24 cellular contexts compared by ENCODE assay signal in the genomic region with DNA sequence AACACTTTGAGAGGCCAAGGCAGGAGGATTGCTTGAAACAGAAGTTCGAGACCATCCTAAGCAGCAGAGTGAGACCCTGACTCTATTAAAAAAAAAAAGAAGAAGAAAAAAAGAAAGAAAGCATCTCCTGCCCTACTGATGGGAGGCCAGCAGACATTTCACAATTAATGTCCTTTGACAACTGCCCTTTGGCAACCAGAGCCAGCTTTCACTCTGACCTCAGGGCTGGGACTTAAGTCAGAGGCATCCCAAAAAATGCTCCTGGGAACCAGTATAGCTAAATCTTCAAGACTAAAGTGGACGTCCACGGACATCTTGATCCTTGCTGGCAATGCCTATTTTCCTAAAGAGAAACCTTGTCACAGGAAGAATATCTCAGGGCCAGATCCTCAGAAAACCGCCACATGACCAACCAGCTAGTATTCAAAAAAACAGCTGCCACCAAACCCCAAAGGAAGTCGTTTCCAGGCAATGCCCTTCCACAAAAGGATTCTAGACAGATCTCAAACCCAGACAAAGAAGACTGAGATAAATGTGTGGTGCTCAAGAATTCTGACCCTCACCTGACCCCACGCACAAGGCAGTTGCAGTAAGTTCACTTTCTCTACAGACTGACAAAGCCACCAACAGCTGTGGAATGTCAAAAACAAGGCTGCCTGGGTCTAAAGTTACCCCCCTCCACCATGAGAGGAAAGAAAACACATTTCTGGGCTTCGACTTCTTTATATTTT. TPM values are rescaled to one million over a fixed set of nuclear protein-coding genes. Genes with fewer than 3 reads are reported as not detected.
DNase-seq lines count a peak whose midpoint lies in the region; ATAC-seq and TF ChIP-seq lines count a peak whose summit lies in the region.
"Had no signal": no experiment of that assay in that cellular context is flagged by ENCODE, and none has a peak within 500 bp of the region (broad histone marks: within the 10 kb centered on the region; RNA-seq: fewer than 3 reads in every experiment).

No MANE protein-coding gene starts in this region.

- H3K79me2 ChIP-seq in MM.1S (ENCODE audit: low read length) = no peaks in the 10 kb centered on the region
- no peaks in the 10 kb centered on the region for H3K79me2 ChIP-seq in osteoblast (ENCODE audit: insufficient read depth, low read length)

- peaks cover under 1% of the 10 kb centered on the region for H3K9me3 Mint-ChIP-seq in glutamatergic neuron (ENCODE audit: unreplicated experiment)

- H3K36me3 ChIP-seq in MM.1S (replicated peaks; ENCODE audit: insufficient read depth, low read length) (no peaks in the 10 kb centered on the region), osteoblast (ENCODE audit: insufficient read depth, low read length) (no peaks in the 10 kb centered on the region)
- H3K36me3 ChIP-seq: pancreas, thyroid gland had no signal

- no peak for ATAC-seq in omental fat pad (ENCODE audit: low FRiP score)
- ATAC-seq: activated T-cell treated with anti-CD3 and anti-CD28 coated beads, Interleukin-2, amount 50 U/mL, for 4 hours; GM12878; pancreas had no signal

- H3K9me3 ChIP-seq in MM.1S (replicated peaks; ENCODE audit: insufficient read depth, low read length) (no peaks in the 10 kb centered on the region), osteoblast (ENCODE audit: low read depth, low read length) (no peaks in the 10 kb centered on the region)
- H3K9me3 ChIP-seq: pancreas, thyroid gland had no signal

- peaks cover 52% of the 10 kb centered on the region for H3K4me1 Mint-ChIP-seq in glutamatergic neuron (ENCODE audit: low read depth, unreplicated experiment)
- H3K4me1 Mint-ChIP-seq: activated naive CD4-positive, alpha-beta T cell treated with anti-CD3 and anti-CD28 coated beads, Interleukin-2, amount 10 ng/mL, durations not matched to agents 7 days and 5 days had no signal

- H3K4me3 Mint-ChIP-seq in glutamatergic neuron (ENCODE audit: unreplicated experiment) = peak overlapping the region; percentile 55
- H3K4me3 Mint-ChIP-seq: activated naive CD4-positive, alpha-beta T cell treated with anti-CD3 and anti-CD28 coated beads, Interleukin-2, amount 10 ng/mL, durations not matched to agents 7 days and 5 days; activated T-cell treated with anti-CD3 and anti-CD28 coated beads, Interleukin-2, amount 50 U/mL, for 4 hours; CD4-positive, alpha-beta memory T cell had no signal

- DNase-seq in EH (ENCODE audit: low read depth) (peak; percentile 24), MM.1S (peak; percentile 62), glutamatergic neuron (no peak), osteoblast (ENCODE audit: insufficient read length, low spot score, missing footprints) (no peak), activated gamma-delta T cell (lab: John Stamatoyannopoulos, UW) (no peak), RPMI8226 (no peak), omental fat pad (ENCODE audit: low spot score) (no peak), SW480 (ENCODE audit: low spot score) (no peak)
- DNase-seq: activated naive CD4-positive, alpha-beta T cell treated with anti-CD3 and anti-CD28 coated beads, Interleukin-2, amount 10 ng/mL, durations not matched to agents 7 days and 5 days; activated T-cell treated with anti-CD3 and anti-CD28 coated beads, Interleukin-2, amount 50 U/mL, for 4 hours; anterior cingulate cortex; CD4-positive, alpha-beta memory T cell; KG1; NCI-H1105; NCI-H2029 treated with DMSO at 0.1 percent for 48 hours; NCI-H446 treated with DMSO at 0.1 percent for 48 hours; NK-92 treated with Interleukin-12 subunit alpha and Interleukin-12 subunit beta, amount 100 ng/mL, for 24 hours; pancreas; stimulated activated CD4-positive, alpha-beta T cell treated with anti-CD3 and anti-CD28 coated beads, Interleukin-2, amount 100 ng/mL, for 24 hours; stimulated activated naive CD4-positive, alpha-beta T cell; T1000; thyroid gland had no signal

- H4K20me1 ChIP-seq in MM.1S (ENCODE audit: insufficient read depth, low read length) (no peaks in the 10 kb centered on the region), osteoblast (ENCODE audit: insufficient read depth, low read length) (no peaks in the 10 kb centered on the region)

- H3K4me2 ChIP-seq in MM.1S (ENCODE audit: low read depth, low read length) = no peak overlapping the region
- H3K4me2 ChIP-seq in osteoblast (ENCODE audit: insufficient read depth, low read length) = no peak overlapping the region

- H3K9ac ChIP-seq in MM.1S (ENCODE audit: low read length) = no peak overlapping the region

- H3K4me1 ChIP-seq in MM.1S (ENCODE audit: low read length) (no peaks in the 10 kb centered on the region), osteoblast (ENCODE audit: insufficient read depth, low read length) (no peaks in the 10 kb centered on the region)
- H3K4me1 ChIP-seq: pancreas, thyroid gland had no signal

- H3K4me3 ChIP-seq in MM.1S (ENCODE audit: low read length) (no peak overlapping the region), osteoblast (ENCODE audit: insufficient read depth, low read length) (no peak overlapping the region)
- H3K4me3 ChIP-seq: GM12878, pancreas, skin epidermis, thyroid gland had no signal

- no peak for TF ChIP-seq CTCF in MM.1S (IDR thresholded peaks at IDR 0.05; ENCODE audit: low read length)
- TF ChIP-seq CTCF in glutamatergic neuron (IDR thresholded peaks at IDR 0.05; ENCODE audit: partially characterized antibody, unreplicated experiment) = no peak
- TF ChIP-seq CTCF in osteoblast (IDR thresholded peaks at IDR 0.05; ENCODE audit: extremely low read depth, low read depth, low read length) = no peak
- no peak for TF ChIP-seq CTCF in omental fat pad (IDR thresholded peaks at IDR 0.05)

- no peaks in the 10 kb centered on the region for H3K9me2 ChIP-seq in MM.1S (replicated peaks; ENCODE audit: insufficient read depth, low read length)

- no peaks in the 10 kb centered on the region for H3F3A ChIP-seq in MM.1S (ENCODE audit: insufficient read depth, low read length)

- H3K27ac ChIP-seq in MM.1S (ENCODE audit: low read length) (no peak overlapping the region), osteoblast (ENCODE audit: low read depth, low read length) (no peak overlapping the region)
- H3K27ac ChIP-seq: pancreas, skin epidermis, thyroid gland had no signal

- H3K36me3 Mint-ChIP-seq in glutamatergic neuron (ENCODE audit: unreplicated experiment) = peaks cover 5% of the 10 kb centered on the region
- H3K36me3 Mint-ChIP-seq: activated naive CD4-positive, alpha-beta T cell treated with anti-CD3 and anti-CD28 coated beads, Interleukin-2, amount 10 ng/mL, durations not matched to agents 7 days and 5 days; CD4-positive, alpha-beta memory T cell had no signal

- peaks cover 4% of the 10 kb centered on the region for H3K27me3 Mint-ChIP-seq in glutamatergic neuron (ENCODE audit: unreplicated experiment)
- H3K27me3 Mint-ChIP-seq: activated naive CD4-positive, alpha-beta T cell treated with anti-CD3 and anti-CD28 coated beads, Interleukin-2, amount 10 ng/mL, durations not matched to agents 7 days and 5 days; CD4-positive, alpha-beta memory T cell had no signal

- H2AFZ ChIP-seq in MM.1S (ENCODE audit: low read length) (no peak overlapping the region), osteoblast (ENCODE audit: low read length) (peak overlapping the region; percentile 0)

- peak overlapping the region; percentile 71 for H3K27ac Mint-ChIP-seq in glutamatergic neuron (ENCODE audit: unreplicated experiment)
- H3K27ac Mint-ChIP-seq: activated naive CD4-positive, alpha-beta T cell treated with anti-CD3 and anti-CD28 coated beads, Interleukin-2, amount 10 ng/mL, durations not matched to agents 7 days and 5 days; CD4-positive, alpha-beta memory T cell had no signal

- H3K27me3 ChIP-seq in MM.1S (replicated peaks; ENCODE audit: insufficient read depth, low read length) (no peaks in the 10 kb centered on the region), osteoblast (ENCODE audit: insufficient read depth, low read length) (no peaks in the 10 kb centered on the region)
- H3K27me3 ChIP-seq: pancreas, thyroid gland had no signal

RNA-seq across cellular contexts. Expression of gene GFRA1, which starts 18.4 kb away (rescaled TPM):
- 347 TPM for total RNA-seq in glutamatergic neuron (ENCODE audit: unreplicated experiment)
- total RNA-seq in osteoblast = 76.0 and 76.6 TPM in 2 replicates
- total RNA-seq in omental fat pad = 100 to 1,000 TPM in 1 of 4 donors, 10 to 100 TPM in 3; 35.2 to 142 (median 61.8) TPM
- total RNA-seq: CD4-positive, alpha-beta memory T cell had no signal

Comparison
In these comparisons a context has a peak if more than half of its experiments do, and no peak if none do; other contexts are left out.
1. DNase-seq: peak in EH (single experiment) and MM.1S (single experiment); none in glutamatergic neuron (single experiment), osteoblast (single experiment), activated gamma-delta T cell (single experiment), RPMI8226 (single experiment), omental fat pad (single experiment) and SW480 (single experiment).